ENCODE assay signal across 16 cellular contexts in the genomic region with DNA sequence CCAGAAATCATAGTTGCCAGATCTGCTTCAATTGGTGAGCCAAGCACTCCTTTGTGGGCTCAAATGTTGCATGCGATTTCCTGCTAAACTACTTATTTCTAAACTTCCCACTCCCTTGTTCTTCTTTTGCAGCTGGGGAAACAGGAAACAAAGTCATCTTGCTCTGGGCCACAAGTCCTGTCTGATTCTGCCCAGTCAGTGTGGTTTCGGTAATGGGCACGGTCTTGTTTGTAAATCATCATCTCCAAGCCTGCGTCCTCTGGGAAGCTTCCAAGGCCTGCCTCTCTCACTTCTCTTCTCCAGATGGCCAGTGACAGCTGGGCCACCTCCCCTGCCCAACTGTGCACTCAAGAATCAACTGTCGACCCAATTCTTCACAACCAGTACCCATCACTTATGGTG. TPM values are rescaled to one million over a fixed set of nuclear protein-coding genes. Genes with fewer than 3 reads are reported as not detected.
A peak's percentile ranks its signal among the peaks of the same experiment; 100 is the strongest.
DNase-seq lines count a peak whose midpoint lies in the region; ATAC-seq and TF ChIP-seq lines count a peak whose summit lies in the region.
"Had no signal": no experiment of that assay in that cellular context is flagged by ENCODE, and none has a peak within 500 bp of the region (broad histone marks: within the 10 kb centered on the region; RNA-seq: fewer than 3 reads in every experiment).

No MANE protein-coding gene starts in this region.

- peak overlapping the region; percentile 2 for H3K27ac Mint-ChIP-seq in T-helper 1 cell treated with Interleukin-12 subunit alpha and Interleukin-12 subunit beta and Interleukin-4 antibody, amounts not matched to agents 30 μg/mL and 1 μg/mL, for 36 hours
- H3K27ac Mint-ChIP-seq: activated B cell treated with CpG ODN at 0.5 μM for 24 hours; CD8-positive, alpha-beta memory T cell had no signal

- no peak for TF ChIP-seq POLR2A in heart left ventricle (IDR thresholded peaks at IDR 0.05)

- H3K4me3 ChIP-seq in heart left ventricle, result no peak overlapping the region
- H3K4me3 ChIP-seq: cardiac muscle cell had no signal

- DNase-seq in Kasumi-1 (lab: John Stamatoyannopoulos, UW) (peak; percentile 68 to 77), heart left ventricle (peak in 4 of 5 donors; percentile 47 to 72 (median 54)), putamen (ENCODE audit: low spot score) (peak; percentile 27), LoVo (ENCODE audit: low spot score) (no peak), mesenteric fat pad (ENCODE audit: low spot score) (no peak), NCI-H748 (lab: John Stamatoyannopoulos, UW; ENCODE audit: unreplicated experiment) (no peak)
- DNase-seq: activated B cell treated with CpG ODN at 0.5 μM for 24 hours; CD8-positive, alpha-beta memory T cell; NCI-H2029 treated with DMSO at 0.1 percent for 48 hours; RPMI8226 had no signal

- H3K4me1 Mint-ChIP-seq in T-helper 1 cell treated with Interleukin-12 subunit alpha and Interleukin-12 subunit beta and Interleukin-4 antibody, amounts not matched to agents 30 μg/mL and 1 μg/mL, for 36 hours (ENCODE audit: low read depth), result peaks cover 9% of the 10 kb centered on the region
- H3K4me1 Mint-ChIP-seq: activated B cell treated with CpG ODN at 0.5 μM for 24 hours; CD8-positive, alpha-beta memory T cell had no signal

- WGBS in heart left ventricle, 4 donors, result 77 to 81% (median 77%) methylated on average over 5 of the region's 5 CpGs

- intact Hi-C loops in heart left ventricle (cut with DNase I), result no loop called here

- H3K27me3 Mint-ChIP-seq in T-helper 1 cell treated with Interleukin-12 subunit alpha and Interleukin-12 subunit beta and Interleukin-4 antibody, amounts not matched to agents 30 μg/mL and 1 μg/mL, for 36 hours (ENCODE audit: low read depth), result peaks cover 26% of the 10 kb centered on the region

- H3K36me3 ChIP-seq in heart left ventricle, result no peaks in the 10 kb centered on the region
- H3K36me3 ChIP-seq: cardiac muscle cell had no signal

- H3K9me3 ChIP-seq in heart left ventricle, result peaks cover 0 to 18% (median 5%) of the 10 kb centered on the region in 12 donors

- no peak overlapping the region for H3K4me3 Mint-ChIP-seq in T-helper 1 cell treated with Interleukin-12 subunit alpha and Interleukin-12 subunit beta and Interleukin-4 antibody, amounts not matched to agents 30 μg/mL and 1 μg/mL, for 36 hours
- H3K4me3 Mint-ChIP-seq: activated B cell treated with CpG ODN at 0.5 μM for 24 hours; CD8-positive, alpha-beta memory T cell had no signal

- peaks cover 0 to 48% (median 2%) of the 10 kb centered on the region in 12 donors for H3K4me1 ChIP-seq in heart left ventricle

- H3K27ac ChIP-seq in heart left ventricle, result peak overlapping the region in 2 of 12 donors; percentile 29 to 86
- H3K27ac ChIP-seq: cardiac muscle cell had no signal

- peaks cover 0 to 6% (median 0%) of the 10 kb centered on the region in 9 donors for H3K27me3 ChIP-seq in heart left ventricle
- H3K27me3 ChIP-seq: cardiac muscle cell had no signal

- no peak for TF ChIP-seq CTCF in heart left ventricle (IDR thresholded peaks at IDR 0.05)

- peak; percentile 39 to 73 (median 68) for ATAC-seq in heart left ventricle
- ATAC-seq in HG03175 (IDR thresholded peaks at IDR 0.05; ENCODE audit: unreplicated experiment), result no peak

- H3K36me3 Mint-ChIP-seq in T-helper 1 cell treated with Interleukin-12 subunit alpha and Interleukin-12 subunit beta and Interleukin-4 antibody, amounts not matched to agents 30 μg/mL and 1 μg/mL, for 36 hours (ENCODE audit: low read depth), result no peaks in the 10 kb centered on the region

- H3K9me3 Mint-ChIP-seq in T-helper 1 cell treated with Interleukin-12 subunit alpha and Interleukin-12 subunit beta and Interleukin-4 antibody, amounts not matched to agents 30 μg/mL and 1 μg/mL, for 36 hours, result peaks cover 11% of the 10 kb centered on the region

RNA-seq across cellular contexts. Expression of gene S100A8, which starts 4.4 kb away (rescaled TPM):
- total RNA-seq in heart left ventricle (100 to 1,000 TPM in 2 of 9 donors, 10 to 100 TPM in 6, 1 to 10 TPM in 1; 6.0 to 199 (median 27.2) TPM), mesenteric fat pad (674 TPM)
- 10 to 100 TPM; 32.3 to 72.9 TPM for polyA plus RNA-seq in heart left ventricle
- total RNA-seq: activated B cell treated with CpG ODN at 0.5 μM for 24 hours; cardiac muscle cell; CD8-positive, alpha-beta memory T cell; lung microvascular endothelial cell; renal cortical epithelial cell had no signal
- polyA plus RNA-seq: CD8-positive, alpha-beta memory T cell had no signal

RNA-seq across cellular contexts. Expression of gene S100A12, which starts 11.1 kb away (rescaled TPM):
- total RNA-seq in heart left ventricle (1 to 10 TPM in 8 of 9 donors, not detected in 1; 1.2 to 8.9 (median 3.7) TPM), mesenteric fat pad (77.2 TPM)
- polyA plus RNA-seq in heart left ventricle, result 1 to 10 TPM; 5.1 to 9.1 TPM
- total RNA-seq: activated B cell treated with CpG ODN at 0.5 μM for 24 hours; cardiac muscle cell; CD8-positive, alpha-beta memory T cell; lung microvascular endothelial cell; renal cortical epithelial cell had no signal
- polyA plus RNA-seq: cardiac muscle cell; CD8-positive, alpha-beta memory T cell had no signal

RNA-seq across cellular contexts. Expression of gene S100A9, which starts 28.8 kb away (rescaled TPM):
- 100 to 1,000 TPM in 3 of 9 donors, 10 to 100 TPM in 5, 1 to 10 TPM in 1; 5.7 to 350 (median 76.2) TPM for total RNA-seq in heart left ventricle
- 100 to 1,000 TPM in 1 of 2 donors, 10 to 100 TPM in 1; 43.3 to 202 TPM for polyA plus RNA-seq in heart left ventricle
- total RNA-seq in mesenteric fat pad, result 892 TPM
- polyA plus RNA-seq: cardiac muscle cell had no signal

RNA-seq across cellular contexts. Expression of gene S100A7A, which starts 29.8 kb away (rescaled TPM):
- not detected for total RNA-seq in heart left ventricle
- not detected for polyA plus RNA-seq in heart left ventricle
- total RNA-seq in mesenteric fat pad, result not detected
- total RNA-seq: activated B cell treated with CpG ODN at 0.5 μM for 24 hours; cardiac muscle cell; CD8-positive, alpha-beta memory T cell; lung microvascular endothelial cell; renal cortical epithelial cell; urinary bladder had no signal
- polyA plus RNA-seq: cardiac muscle cell; CD8-positive, alpha-beta memory T cell; urinary bladder had no signal

RNA-seq across cellular contexts. Expression of gene PGLYRP4, which starts 37.9 kb away (rescaled TPM):
- total RNA-seq in heart left ventricle, result not detected
- polyA plus RNA-seq in heart left ventricle, result not detected
- total RNA-seq in mesenteric fat pad, result not detected
- total RNA-seq: activated B cell treated with CpG ODN at 0.5 μM for 24 hours; cardiac muscle cell; CD8-positive, alpha-beta memory T cell; lung microvascular endothelial cell; renal cortical epithelial cell; urinary bladder had no signal
- polyA plus RNA-seq: CD8-positive, alpha-beta memory T cell had no signal

Comparison
In these comparisons a context has a peak if more than half of its experiments do, and no peak if none do; other contexts are left out.
1. DNase-seq: peak in Kasumi-1 (2 of 2), heart left ventricle (4 of 5) and putamen (single experiment); none in LoVo (single experiment), mesenteric fat pad (single experiment) and NCI-H748 (single experiment).